ENCODE assay signal across 19 cellular contexts in genomic region chr14:34387974-34388533, GRCh38.
DNase-seq lines count a peak whose midpoint lies in the region; ATAC-seq, FAIRE-seq and TF ChIP-seq lines count a peak whose summit lies in the region.
"Had no signal": no experiment of that assay in that cellular context is flagged by ENCODE, and none has a peak within 500 bp of the region (broad histone marks: within the 10 kb centered on the region; RNA-seq: fewer than 3 reads in every experiment).

No MANE protein-coding gene starts in this region.

- H3K4me2 ChIP-seq in keratinocyte (ENCODE audit: control insufficient read depth, extremely low read depth, insufficient read depth, low read depth, low read length): peak overlapping the region; percentile 86
- H3K4me2 ChIP-seq: BLaER1 treated with 17β-estradiol and CSF1 and Interleukin-3, amounts not matched to agents 10 nM and 100 nM had no signal

- H3K36me3 ChIP-seq in HEK293 (ENCODE audit: control insufficient read depth in 2 of 2, insufficient read depth in 1 of 2, low read length in 2 of 2) (no peaks in the 10 kb centered on the region), keratinocyte (ENCODE audit: control insufficient read depth in 2 of 2, extremely low read depth in 1 of 2, insufficient read depth in 2 of 2, low read length in 2 of 2) (no peaks in the 10 kb centered on the region), kidney (ENCODE audit: control insufficient read depth in 1 of 2, insufficient read depth in 2 of 2, low read length in 2 of 2) (no peaks in the 10 kb centered on the region)
- H3K36me3 ChIP-seq: BLaER1 treated with 17β-estradiol and CSF1 and Interleukin-3, amounts not matched to agents 10 nM and 100 nM had no signal

- POLR2A ChIA-PET in HEK293 (lab: Yijun Ruan, JAX): interaction anchor here (0.6 kb wide), 1 partner anchor 284 kb away, joined by 3 read pairs; no protein-coding TSS in a partner anchor
- POLR2A ChIA-PET in naive thymus-derived CD8-positive, alpha-beta T cell (lab: Charles Lee): no interaction called here

- no peaks in the 10 kb centered on the region for H4K20me1 ChIP-seq in keratinocyte (ENCODE audit: control insufficient read depth, extremely low read depth, insufficient read depth, low read length)
- H4K20me1 ChIP-seq: BLaER1 treated with 17β-estradiol and CSF1 and Interleukin-3, amounts not matched to agents 10 nM and 100 nM had no signal

- intact Hi-C loops in kidney (cut with DNase I): no loop called here

- H3K9me3 Mint-ChIP-seq in naive thymus-derived CD8-positive, alpha-beta T cell: peaks cover 2 to 34% (median 9%) of the 10 kb centered on the region in 9 donors
- no peaks in the 10 kb centered on the region for H3K9me3 Mint-ChIP-seq in activated CD8-positive, alpha-beta memory T cell treated with anti-CD3 and anti-CD28 coated beads, Interleukin-2, amount 10 ng/mL, durations not matched to agents 7 days and 5 days (ENCODE audit: low read depth)

- H3K4me3 Mint-ChIP-seq in naive thymus-derived CD8-positive, alpha-beta T cell: no peak overlapping the region
- no peak overlapping the region for H3K4me3 Mint-ChIP-seq in activated CD8-positive, alpha-beta memory T cell treated with anti-CD3 and anti-CD28 coated beads, Interleukin-2, amount 10 ng/mL, durations not matched to agents 7 days and 5 days
- H3K4me3 Mint-ChIP-seq: CD4-positive, alpha-beta memory T cell; H9 had no signal

- H3K4me3 ChIP-seq in HEK293 (ENCODE audit: low read depth, low read length): no peak overlapping the region
- peak overlapping the region in 2 of 3 experiments; percentile 26 to 27 for H3K4me3 ChIP-seq in keratinocyte (ENCODE audit: control insufficient read depth in 2 of 3, extremely low read depth in 1 of 3, insufficient read depth in 2 of 3, low read depth in 1 of 3, low read length in 3 of 3)
- no peak overlapping the region for H3K4me3 ChIP-seq in kidney (ENCODE audit: low read length in 2 of 2)
- H3K4me3 ChIP-seq: BLaER1 treated with 17β-estradiol and CSF1 and Interleukin-3, amounts not matched to agents 10 nM and 100 nM had no signal

- FAIRE-seq in keratinocyte (lab: Jason Lieb, UNC): peak; percentile 51
- no peak for FAIRE-seq in kidney (lab: Jason Lieb, UNC)
- FAIRE-seq: GM12891 had no signal

- no peaks in the 10 kb centered on the region for H3K27me3 ChIP-seq in keratinocyte (ENCODE audit: control insufficient read depth, extremely low read depth, insufficient read depth, low read length)
- H3K27me3 ChIP-seq: BLaER1 treated with 17β-estradiol and CSF1 and Interleukin-3, amounts not matched to agents 10 nM and 100 nM had no signal

- TF ChIP-seq CTCF in HEK293 (tag by site-specific recombination; IDR thresholded peaks at IDR 0.05): no peak
- no peak for TF ChIP-seq CTCF in keratinocyte (optimal IDR thresholded peaks at IDR 0.05 in 1 of 3, IDR thresholded peaks at IDR 0.05 in 1 of 3, conservative IDR thresholded peaks at IDR 0.05 in 1 of 3; ENCODE audit: extremely low read depth in 1 of 3, insufficient read depth in 2 of 3, low read length in 3 of 3)
- TF ChIP-seq CTCF in kidney (IDR thresholded peaks at IDR 0.05; ENCODE audit: borderline replicate concordance, extremely low read depth, insufficient read depth): no peak

- no peaks in the 10 kb centered on the region for H3K4me1 Mint-ChIP-seq in naive thymus-derived CD8-positive, alpha-beta T cell
- H3K4me1 Mint-ChIP-seq in activated CD8-positive, alpha-beta memory T cell treated with anti-CD3 and anti-CD28 coated beads, Interleukin-2, amount 10 ng/mL, durations not matched to agents 7 days and 5 days: no peaks in the 10 kb centered on the region
- H3K4me1 Mint-ChIP-seq: CD4-positive, alpha-beta memory T cell had no signal

- H3K4me1 ChIP-seq in HEK293 (ENCODE audit: control insufficient read depth, insufficient read depth, low read length) (no peaks in the 10 kb centered on the region), keratinocyte (ENCODE audit: control insufficient read depth, extremely low read depth, insufficient read depth, low read length) (peaks cover 16% of the 10 kb centered on the region), kidney (ENCODE audit: control insufficient read depth in 1 of 2, insufficient read depth in 1 of 2, low read depth in 1 of 2, low read length in 2 of 2) (no peaks in the 10 kb centered on the region)
- H3K4me1 ChIP-seq: BLaER1 treated with 17β-estradiol and CSF1 and Interleukin-3, amounts not matched to agents 10 nM and 100 nM had no signal

- H3K27ac ChIP-seq in HEK293 (ENCODE audit: extremely low read depth, low read depth, low read length): no peak overlapping the region
- peak overlapping the region; percentile 79 for H3K27ac ChIP-seq in keratinocyte (ENCODE audit: control insufficient read depth, insufficient read depth, low read length)
- no peak overlapping the region for H3K27ac ChIP-seq in kidney (ENCODE audit: low read depth in 2 of 2, low read length in 2 of 2)
- H3K27ac ChIP-seq: 22Rv1; BLaER1 treated with 17β-estradiol and CSF1 and Interleukin-3, amounts not matched to agents 10 nM and 100 nM had no signal

- H3K79me2 ChIP-seq in keratinocyte (ENCODE audit: control insufficient read depth, insufficient read depth, low read length): no peaks in the 10 kb centered on the region

- H2AFZ ChIP-seq in keratinocyte (ENCODE audit: control insufficient read depth, low read length): no peak overlapping the region

- no peak overlapping the region for H3K27ac Mint-ChIP-seq in naive thymus-derived CD8-positive, alpha-beta T cell
- no peak overlapping the region for H3K27ac Mint-ChIP-seq in activated CD8-positive, alpha-beta memory T cell treated with anti-CD3 and anti-CD28 coated beads, Interleukin-2, amount 10 ng/mL, durations not matched to agents 7 days and 5 days
- H3K27ac Mint-ChIP-seq: CD4-positive, alpha-beta memory T cell had no signal

- dilution Hi-C loops in keratinocyte (cut with MboI; ENCODE audit: extremely low pct_ligation_motif_present, low sequenced_read_pairs): no loop called here

- CTCF ChIA-PET in HEK293 (lab: Yijun Ruan, JAX): no interaction called here
- CTCF ChIA-PET in activated CD8-positive, alpha-beta memory T cell treated with anti-CD3 and anti-CD28 coated beads, Interleukin-2, amount 10 ng/mL, durations not matched to agents 7 days and 5 days (lab: Charles Lee): no interaction called here

- H3K9ac ChIP-seq in keratinocyte (ENCODE audit: control insufficient read depth, extremely low read depth, insufficient read depth, low read length) (peak overlapping the region; percentile 52), kidney (ENCODE audit: low read length in 2 of 2) (no peak overlapping the region)
- H3K9ac ChIP-seq: BLaER1 treated with 17β-estradiol and CSF1 and Interleukin-3, amounts not matched to agents 10 nM and 100 nM had no signal

- H3K36me3 Mint-ChIP-seq in naive thymus-derived CD8-positive, alpha-beta T cell: peaks cover 0 to 6% (median 0%) of the 10 kb centered on the region in 3 donors
- H3K36me3 Mint-ChIP-seq in activated CD8-positive, alpha-beta memory T cell treated with anti-CD3 and anti-CD28 coated beads, Interleukin-2, amount 10 ng/mL, durations not matched to agents 7 days and 5 days: no peaks in the 10 kb centered on the region
- H3K36me3 Mint-ChIP-seq: CD4-positive, alpha-beta memory T cell had no signal

- DNase-seq in NCI-H1417 (lab: John Stamatoyannopoulos, UW) (peak in 2 of 3 experiments; percentile 16 to 71), NCI-H1417 treated with DMSO at 0.1 percent for 48 hours (lab: John Stamatoyannopoulos, UW) (no peak), RPMI7951 (ENCODE audit: low read depth) (peak; percentile 7), keratinocyte (ENCODE audit: low read depth, low spot score) (no peak), kidney (no peak)
- no peak for DNase-seq in naive thymus-derived CD8-positive, alpha-beta T cell
- no peak for DNase-seq in activated CD8-positive, alpha-beta memory T cell treated with anti-CD3 and anti-CD28 coated beads, Interleukin-2, amount 10 ng/mL, durations not matched to agents 7 days and 5 days
- DNase-seq: CD4-positive, alpha-beta memory T cell; DND-41; H9; Kasumi-1; NCI-H1930; NCI-H524 treated with DMSO at 0.1 percent for 48 hours; RPMI8226; SHP77 had no signal

- ATAC-seq in naive thymus-derived CD8-positive, alpha-beta T cell: no peak
- no peak for ATAC-seq in activated CD8-positive, alpha-beta memory T cell treated with anti-CD3 and anti-CD28 coated beads, Interleukin-2, amount 10 ng/mL, durations not matched to agents 7 days and 5 days

- peaks cover 10 to 41% (median 29%) of the 10 kb centered on the region in 5 donors for H3K27me3 Mint-ChIP-seq in naive thymus-derived CD8-positive, alpha-beta T cell
- H3K27me3 Mint-ChIP-seq in activated CD8-positive, alpha-beta memory T cell treated with anti-CD3 and anti-CD28 coated beads, Interleukin-2, amount 10 ng/mL, durations not matched to agents 7 days and 5 days: peaks cover 5% of the 10 kb centered on the region

- H3K9me3 ChIP-seq in HEK293 (ENCODE audit: control insufficient read depth, insufficient read depth, low read depth, low read length) (no peaks in the 10 kb centered on the region), keratinocyte (ENCODE audit: control insufficient read depth, low read depth, low read length) (no peaks in the 10 kb centered on the region), kidney (ENCODE audit: control insufficient read depth in 1 of 2, low read length in 2 of 2) (peaks cover 0 to 2% of the 10 kb centered on the region in 2 donors)

- H3K9me1 ChIP-seq in keratinocyte (ENCODE audit: control insufficient read depth, extremely low read depth, insufficient read depth, low read length): no peaks in the 10 kb centered on the region

TF ChIP-seq in HEK293, 187 proteins besides CTCF, POLR2A, EP300 and RAD21:
- TF ChIP-seq ZNF248 (tag by site-specific recombination; IDR thresholded peaks at IDR 0.05): no peak
- TF ChIP-seq SP7 (tag by site-specific recombination; IDR thresholded peaks at IDR 0.05): peak; percentile 77
- TF ChIP-seq ZBTB7A (tag by site-specific recombination; IDR thresholded peaks at IDR 0.05; ENCODE audit: low read depth): no peak
- TF ChIP-seq WT1 (tag by site-specific recombination; IDR thresholded peaks at IDR 0.05): peak; percentile 75
- TF ChIP-seq REPIN1 (tag by site-specific recombination; IDR thresholded peaks at IDR 0.05; ENCODE audit: low read depth): no peak

Comparison
In these comparisons a context has a peak if more than half of its experiments do, and no peak if none do; other contexts are left out.
1. DNase-seq: peak in NCI-H1417 (2 of 3) and RPMI7951 (single experiment); none in NCI-H1417 treated with DMSO at 0.1 percent for 48 hours (single experiment), keratinocyte (single experiment), naive thymus-derived CD8-positive, alpha-beta T cell (0 of 10), activated CD8-positive, alpha-beta memory T cell treated with anti-CD3 and anti-CD28 coated beads, Interleukin-2, amount 10 ng/mL, durations not matched to agents 7 days and 5 days (single experiment) and kidney (single experiment).
2. H3K4me3 ChIP-seq: peak in keratinocyte (2 of 3); none in HEK293 (single experiment) and kidney (0 of 2).